1 cellular context compared by ENCODE assay signal in the genomic region with DNA sequence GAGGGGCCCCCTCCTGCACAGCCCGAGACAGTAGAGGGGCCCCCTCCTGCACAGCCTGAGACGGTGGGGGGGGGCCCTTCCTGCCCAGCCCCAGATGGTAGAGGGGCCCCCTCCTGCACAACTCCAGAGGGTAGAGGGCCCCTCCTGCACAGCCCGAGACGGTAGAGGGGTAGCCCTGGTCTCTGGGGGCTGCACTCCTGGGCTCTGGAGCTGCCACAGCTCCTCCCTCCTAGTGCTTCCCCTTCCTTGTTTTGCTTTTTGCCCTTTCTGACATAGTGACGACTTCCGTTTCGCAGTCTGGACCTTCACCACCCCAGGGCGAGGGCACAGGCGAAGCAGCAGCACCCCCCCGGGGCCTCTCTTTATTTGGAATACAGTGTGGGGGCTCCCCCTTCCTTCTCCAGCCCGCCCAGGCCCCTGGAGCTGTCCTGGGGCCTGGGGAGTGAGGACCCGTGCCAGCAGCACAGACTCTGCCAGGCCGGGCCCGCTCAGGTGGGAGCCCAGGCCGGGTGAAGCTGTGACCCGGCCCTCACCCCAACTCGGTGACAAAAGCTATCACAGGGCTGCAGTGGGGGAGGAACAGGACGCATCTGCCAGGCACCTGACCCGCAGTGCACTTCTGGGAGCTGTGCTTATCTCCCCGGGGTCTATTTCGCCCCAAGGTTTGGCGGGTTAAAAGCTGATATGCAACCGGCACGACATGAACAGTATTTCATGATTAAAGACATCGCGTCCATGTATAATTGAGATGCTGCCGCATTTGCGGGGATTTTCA.
TF ChIP-seq lines count a peak whose summit lies in the region.

No MANE protein-coding gene starts in this region.

TF ChIP-seq in K562, 482 proteins besides CTCF, POLR2A, EP300 and RAD21 (continued from another document and continues in another):
- TF ChIP-seq, protein P1, sequence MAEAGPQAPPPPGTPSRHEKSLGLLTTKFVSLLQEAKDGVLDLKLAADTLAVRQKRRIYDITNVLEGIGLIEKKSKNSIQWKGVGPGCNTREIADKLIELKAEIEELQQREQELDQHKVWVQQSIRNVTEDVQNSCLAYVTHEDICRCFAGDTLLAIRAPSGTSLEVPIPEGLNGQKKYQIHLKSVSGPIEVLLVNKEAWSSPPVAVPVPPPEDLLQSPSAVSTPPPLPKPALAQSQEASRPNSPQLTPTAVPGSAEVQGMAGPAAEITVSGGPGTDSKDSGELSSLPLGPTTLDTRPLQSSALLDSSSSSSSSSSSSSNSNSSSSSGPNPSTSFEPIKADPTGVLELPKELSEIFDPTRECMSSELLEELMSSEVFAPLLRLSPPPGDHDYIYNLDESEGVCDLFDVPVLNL (CRISPR knock-in tag; IDR thresholded peaks at IDR 0.05; ENCODE audit: low read depth): no peak
- TF ChIP-seq, protein P2, sequence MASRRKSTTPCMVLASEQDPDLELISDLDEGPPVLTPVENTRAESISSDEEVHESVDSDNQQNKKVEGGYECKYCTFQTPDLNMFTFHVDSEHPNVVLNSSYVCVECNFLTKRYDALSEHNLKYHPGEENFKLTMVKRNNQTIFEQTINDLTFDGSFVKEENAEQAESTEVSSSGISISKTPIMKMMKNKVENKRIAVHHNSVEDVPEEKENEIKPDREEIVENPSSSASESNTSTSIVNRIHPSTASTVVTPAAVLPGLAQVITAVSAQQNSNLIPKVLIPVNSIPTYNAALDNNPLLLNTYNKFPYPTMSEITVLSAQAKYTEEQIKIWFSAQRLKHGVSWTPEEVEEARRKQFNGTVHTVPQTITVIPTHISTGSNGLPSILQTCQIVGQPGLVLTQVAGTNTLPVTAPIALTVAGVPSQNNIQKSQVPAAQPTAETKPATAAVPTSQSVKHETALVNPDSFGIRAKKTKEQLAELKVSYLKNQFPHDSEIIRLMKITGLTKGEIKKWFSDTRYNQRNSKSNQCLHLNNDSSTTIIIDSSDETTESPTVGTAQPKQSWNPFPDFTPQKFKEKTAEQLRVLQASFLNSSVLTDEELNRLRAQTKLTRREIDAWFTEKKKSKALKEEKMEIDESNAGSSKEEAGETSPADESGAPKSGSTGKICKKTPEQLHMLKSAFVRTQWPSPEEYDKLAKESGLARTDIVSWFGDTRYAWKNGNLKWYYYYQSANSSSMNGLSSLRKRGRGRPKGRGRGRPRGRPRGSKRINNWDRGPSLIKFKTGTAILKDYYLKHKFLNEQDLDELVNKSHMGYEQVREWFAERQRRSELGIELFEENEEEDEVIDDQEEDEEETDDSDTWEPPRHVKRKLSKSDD (conservative IDR thresholded peaks at IDR 0.05; ENCODE audit: low read length): no peak
- TF ChIP-seq HNRNPLL (IDR thresholded peaks at IDR 0.05; ENCODE audit: low read depth, low read length, poor library complexity, severe bottlenecking): no peak
- TF ChIP-seq, protein P3, sequence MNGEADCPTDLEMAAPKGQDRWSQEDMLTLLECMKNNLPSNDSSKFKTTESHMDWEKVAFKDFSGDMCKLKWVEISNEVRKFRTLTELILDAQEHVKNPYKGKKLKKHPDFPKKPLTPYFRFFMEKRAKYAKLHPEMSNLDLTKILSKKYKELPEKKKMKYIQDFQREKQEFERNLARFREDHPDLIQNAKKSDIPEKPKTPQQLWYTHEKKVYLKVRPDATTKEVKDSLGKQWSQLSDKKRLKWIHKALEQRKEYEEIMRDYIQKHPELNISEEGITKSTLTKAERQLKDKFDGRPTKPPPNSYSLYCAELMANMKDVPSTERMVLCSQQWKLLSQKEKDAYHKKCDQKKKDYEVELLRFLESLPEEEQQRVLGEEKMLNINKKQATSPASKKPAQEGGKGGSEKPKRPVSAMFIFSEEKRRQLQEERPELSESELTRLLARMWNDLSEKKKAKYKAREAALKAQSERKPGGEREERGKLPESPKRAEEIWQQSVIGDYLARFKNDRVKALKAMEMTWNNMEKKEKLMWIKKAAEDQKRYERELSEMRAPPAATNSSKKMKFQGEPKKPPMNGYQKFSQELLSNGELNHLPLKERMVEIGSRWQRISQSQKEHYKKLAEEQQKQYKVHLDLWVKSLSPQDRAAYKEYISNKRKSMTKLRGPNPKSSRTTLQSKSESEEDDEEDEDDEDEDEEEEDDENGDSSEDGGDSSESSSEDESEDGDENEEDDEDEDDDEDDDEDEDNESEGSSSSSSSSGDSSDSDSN (IDR thresholded peaks at IDR 0.05; ENCODE audit: borderline replicate concordance in 1 of 2, low read depth in 2 of 2, low read length in 2 of 2): no peak
- TF ChIP-seq, protein P4, sequence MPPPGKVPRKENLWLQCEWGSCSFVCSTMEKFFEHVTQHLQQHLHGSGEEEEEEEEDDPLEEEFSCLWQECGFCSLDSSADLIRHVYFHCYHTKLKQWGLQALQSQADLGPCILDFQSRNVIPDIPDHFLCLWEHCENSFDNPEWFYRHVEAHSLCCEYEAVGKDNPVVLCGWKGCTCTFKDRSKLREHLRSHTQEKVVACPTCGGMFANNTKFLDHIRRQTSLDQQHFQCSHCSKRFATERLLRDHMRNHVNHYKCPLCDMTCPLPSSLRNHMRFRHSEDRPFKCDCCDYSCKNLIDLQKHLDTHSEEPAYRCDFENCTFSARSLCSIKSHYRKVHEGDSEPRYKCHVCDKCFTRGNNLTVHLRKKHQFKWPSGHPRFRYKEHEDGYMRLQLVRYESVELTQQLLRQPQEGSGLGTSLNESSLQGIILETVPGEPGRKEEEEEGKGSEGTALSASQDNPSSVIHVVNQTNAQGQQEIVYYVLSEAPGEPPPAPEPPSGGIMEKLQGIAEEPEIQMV (tag; conservative IDR thresholded peaks at IDR 0.05; ENCODE audit: low read depth): no peak
- TF ChIP-seq CC2D1A (IDR thresholded peaks at IDR 0.05): peak; percentile 55; the same call in 1 of the 2 replicates
- TF ChIP-seq DPF2 (IDR thresholded peaks at IDR 0.05): peak; percentile 87
- peak; percentile 83; the same call in 1 of the 2 replicates for TF ChIP-seq RNF2 (IDR thresholded peaks at IDR 0.05)
- TF ChIP-seq PHB2 (IDR thresholded peaks at IDR 0.05; ENCODE audit: low read depth): peak; percentile 71
- no peak for TF ChIP-seq HLTF (IDR thresholded peaks at IDR 0.05)
- no peak for TF ChIP-seq SAFB (IDR thresholded peaks at IDR 0.05; ENCODE audit: borderline replicate concordance, low read depth, low read length)
- TF ChIP-seq YBX1 (IDR thresholded peaks at IDR 0.05): no peak
- TF ChIP-seq CBX1 (IDR thresholded peaks at IDR 0.05; ENCODE audit: low read depth): no peak
- TF ChIP-seq, protein P5, sequence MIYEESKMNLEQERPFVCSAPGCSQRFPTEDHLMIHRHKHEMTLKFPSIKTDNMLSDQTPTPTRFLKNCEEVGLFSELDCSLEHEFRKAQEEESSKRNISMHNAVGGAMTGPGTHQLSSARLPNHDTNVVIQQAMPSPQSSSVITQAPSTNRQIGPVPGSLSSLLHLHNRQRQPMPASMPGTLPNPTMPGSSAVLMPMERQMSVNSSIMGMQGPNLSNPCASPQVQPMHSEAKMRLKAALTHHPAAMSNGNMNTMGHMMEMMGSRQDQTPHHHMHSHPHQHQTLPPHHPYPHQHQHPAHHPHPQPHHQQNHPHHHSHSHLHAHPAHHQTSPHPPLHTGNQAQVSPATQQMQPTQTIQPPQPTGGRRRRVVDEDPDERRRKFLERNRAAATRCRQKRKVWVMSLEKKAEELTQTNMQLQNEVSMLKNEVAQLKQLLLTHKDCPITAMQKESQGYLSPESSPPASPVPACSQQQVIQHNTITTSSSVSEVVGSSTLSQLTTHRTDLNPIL (CRISPR knock-in tag; IDR thresholded peaks at IDR 0.05): 0 out of 2 replicates have a peak, but pooled peaks have one; percentile 62
- TF ChIP-seq, protein P6, sequence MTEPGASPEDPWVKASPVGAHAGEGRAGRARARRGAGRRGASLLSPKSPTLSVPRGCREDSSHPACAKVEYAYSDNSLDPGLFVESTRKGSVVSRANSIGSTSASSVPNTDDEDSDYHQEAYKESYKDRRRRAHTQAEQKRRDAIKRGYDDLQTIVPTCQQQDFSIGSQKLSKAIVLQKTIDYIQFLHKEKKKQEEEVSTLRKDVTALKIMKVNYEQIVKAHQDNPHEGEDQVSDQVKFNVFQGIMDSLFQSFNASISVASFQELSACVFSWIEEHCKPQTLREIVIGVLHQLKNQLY (CRISPR knock-in tag; conservative IDR thresholded peaks at IDR 0.05): no peak
- peak; percentile 58 for TF ChIP-seq RAD51 (IDR thresholded peaks at IDR 0.05; ENCODE audit: borderline replicate concordance, low read depth)
- no peak for TF ChIP-seq SREBF2 (CRISPR knock-in tag; IDR thresholded peaks at IDR 0.05)
- no peak for TF ChIP-seq NR1H2 (CRISPR knock-in tag; IDR thresholded peaks at IDR 0.05)
- TF ChIP-seq, protein P7, sequence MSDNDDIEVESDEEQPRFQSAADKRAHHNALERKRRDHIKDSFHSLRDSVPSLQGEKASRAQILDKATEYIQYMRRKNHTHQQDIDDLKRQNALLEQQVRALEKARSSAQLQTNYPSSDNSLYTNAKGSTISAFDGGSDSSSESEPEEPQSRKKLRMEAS (CRISPR knock-in tag; IDR thresholded peaks at IDR 0.05): no peak
- TF ChIP-seq, protein P8, sequence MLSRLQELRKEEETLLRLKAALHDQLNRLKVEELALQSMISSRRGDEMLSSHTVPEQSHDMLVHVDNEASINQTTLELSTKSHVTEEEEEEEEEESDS (CRISPR knock-in tag; IDR thresholded peaks at IDR 0.05): no peak
- no peak for TF ChIP-seq ZNF253 (CRISPR knock-in tag; conservative IDR thresholded peaks at IDR 0.05)
- TF ChIP-seq, protein P9, sequence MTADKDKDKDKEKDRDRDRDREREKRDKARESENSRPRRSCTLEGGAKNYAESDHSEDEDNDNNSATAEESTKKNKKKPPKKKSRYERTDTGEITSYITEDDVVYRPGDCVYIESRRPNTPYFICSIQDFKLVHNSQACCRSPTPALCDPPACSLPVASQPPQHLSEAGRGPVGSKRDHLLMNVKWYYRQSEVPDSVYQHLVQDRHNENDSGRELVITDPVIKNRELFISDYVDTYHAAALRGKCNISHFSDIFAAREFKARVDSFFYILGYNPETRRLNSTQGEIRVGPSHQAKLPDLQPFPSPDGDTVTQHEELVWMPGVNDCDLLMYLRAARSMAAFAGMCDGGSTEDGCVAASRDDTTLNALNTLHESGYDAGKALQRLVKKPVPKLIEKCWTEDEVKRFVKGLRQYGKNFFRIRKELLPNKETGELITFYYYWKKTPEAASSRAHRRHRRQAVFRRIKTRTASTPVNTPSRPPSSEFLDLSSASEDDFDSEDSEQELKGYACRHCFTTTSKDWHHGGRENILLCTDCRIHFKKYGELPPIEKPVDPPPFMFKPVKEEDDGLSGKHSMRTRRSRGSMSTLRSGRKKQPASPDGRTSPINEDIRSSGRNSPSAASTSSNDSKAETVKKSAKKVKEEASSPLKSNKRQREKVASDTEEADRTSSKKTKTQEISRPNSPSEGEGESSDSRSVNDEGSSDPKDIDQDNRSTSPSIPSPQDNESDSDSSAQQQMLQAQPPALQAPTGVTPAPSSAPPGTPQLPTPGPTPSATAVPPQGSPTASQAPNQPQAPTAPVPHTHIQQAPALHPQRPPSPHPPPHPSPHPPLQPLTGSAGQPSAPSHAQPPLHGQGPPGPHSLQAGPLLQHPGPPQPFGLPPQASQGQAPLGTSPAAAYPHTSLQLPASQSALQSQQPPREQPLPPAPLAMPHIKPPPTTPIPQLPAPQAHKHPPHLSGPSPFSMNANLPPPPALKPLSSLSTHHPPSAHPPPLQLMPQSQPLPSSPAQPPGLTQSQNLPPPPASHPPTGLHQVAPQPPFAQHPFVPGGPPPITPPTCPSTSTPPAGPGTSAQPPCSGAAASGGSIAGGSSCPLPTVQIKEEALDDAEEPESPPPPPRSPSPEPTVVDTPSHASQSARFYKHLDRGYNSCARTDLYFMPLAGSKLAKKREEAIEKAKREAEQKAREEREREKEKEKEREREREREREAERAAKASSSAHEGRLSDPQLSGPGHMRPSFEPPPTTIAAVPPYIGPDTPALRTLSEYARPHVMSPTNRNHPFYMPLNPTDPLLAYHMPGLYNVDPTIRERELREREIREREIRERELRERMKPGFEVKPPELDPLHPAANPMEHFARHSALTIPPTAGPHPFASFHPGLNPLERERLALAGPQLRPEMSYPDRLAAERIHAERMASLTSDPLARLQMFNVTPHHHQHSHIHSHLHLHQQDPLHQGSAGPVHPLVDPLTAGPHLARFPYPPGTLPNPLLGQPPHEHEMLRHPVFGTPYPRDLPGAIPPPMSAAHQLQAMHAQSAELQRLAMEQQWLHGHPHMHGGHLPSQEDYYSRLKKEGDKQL (CRISPR knock-in tag; IDR thresholded peaks at IDR 0.05; ENCODE audit: borderline replicate concordance): no peak
- peak; percentile 81 for TF ChIP-seq SMARCE1 (IDR thresholded peaks at IDR 0.05)
- TF ChIP-seq, protein P10, sequence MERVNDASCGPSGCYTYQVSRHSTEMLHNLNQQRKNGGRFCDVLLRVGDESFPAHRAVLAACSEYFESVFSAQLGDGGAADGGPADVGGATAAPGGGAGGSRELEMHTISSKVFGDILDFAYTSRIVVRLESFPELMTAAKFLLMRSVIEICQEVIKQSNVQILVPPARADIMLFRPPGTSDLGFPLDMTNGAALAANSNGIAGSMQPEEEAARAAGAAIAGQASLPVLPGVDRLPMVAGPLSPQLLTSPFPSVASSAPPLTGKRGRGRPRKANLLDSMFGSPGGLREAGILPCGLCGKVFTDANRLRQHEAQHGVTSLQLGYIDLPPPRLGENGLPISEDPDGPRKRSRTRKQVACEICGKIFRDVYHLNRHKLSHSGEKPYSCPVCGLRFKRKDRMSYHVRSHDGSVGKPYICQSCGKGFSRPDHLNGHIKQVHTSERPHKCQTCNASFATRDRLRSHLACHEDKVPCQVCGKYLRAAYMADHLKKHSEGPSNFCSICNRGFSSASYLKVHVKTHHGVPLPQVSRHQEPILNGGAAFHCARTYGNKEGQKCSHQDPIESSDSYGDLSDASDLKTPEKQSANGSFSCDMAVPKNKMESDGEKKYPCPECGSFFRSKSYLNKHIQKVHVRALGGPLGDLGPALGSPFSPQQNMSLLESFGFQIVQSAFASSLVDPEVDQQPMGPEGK (CRISPR knock-in tag; IDR thresholded peaks at IDR 0.05; ENCODE audit: borderline replicate concordance): 0 out of 2 replicates have a peak, but pooled peaks have one; percentile 44
- no peak for TF ChIP-seq ZNF445 (CRISPR knock-in tag; IDR thresholded peaks at IDR 0.05; ENCODE audit: low read depth)
- TF ChIP-seq TGIF2 (CRISPR knock-in tag; IDR thresholded peaks at IDR 0.05): peak; percentile 82; the same call in 1 of the 2 replicates
- TF ChIP-seq HNRNPH1 (optimal IDR thresholded peaks at IDR 0.05; ENCODE audit: low read depth, low read length): no peak
- no peak for TF ChIP-seq NCOA2 (IDR thresholded peaks at IDR 0.05; ENCODE audit: partially characterized antibody in 2 of 2)
- TF ChIP-seq, protein P11, sequence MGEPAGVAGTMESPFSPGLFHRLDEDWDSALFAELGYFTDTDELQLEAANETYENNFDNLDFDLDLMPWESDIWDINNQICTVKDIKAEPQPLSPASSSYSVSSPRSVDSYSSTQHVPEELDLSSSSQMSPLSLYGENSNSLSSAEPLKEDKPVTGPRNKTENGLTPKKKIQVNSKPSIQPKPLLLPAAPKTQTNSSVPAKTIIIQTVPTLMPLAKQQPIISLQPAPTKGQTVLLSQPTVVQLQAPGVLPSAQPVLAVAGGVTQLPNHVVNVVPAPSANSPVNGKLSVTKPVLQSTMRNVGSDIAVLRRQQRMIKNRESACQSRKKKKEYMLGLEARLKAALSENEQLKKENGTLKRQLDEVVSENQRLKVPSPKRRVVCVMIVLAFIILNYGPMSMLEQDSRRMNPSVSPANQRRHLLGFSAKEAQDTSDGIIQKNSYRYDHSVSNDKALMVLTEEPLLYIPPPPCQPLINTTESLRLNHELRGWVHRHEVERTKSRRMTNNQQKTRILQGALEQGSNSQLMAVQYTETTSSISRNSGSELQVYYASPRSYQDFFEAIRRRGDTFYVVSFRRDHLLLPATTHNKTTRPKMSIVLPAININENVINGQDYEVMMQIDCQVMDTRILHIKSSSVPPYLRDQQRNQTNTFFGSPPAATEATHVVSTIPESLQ (CRISPR knock-in tag; IDR thresholded peaks at IDR 0.05): no peak
- peak; percentile 70; the same call in 1 of the 2 replicates for TF ChIP-seq HEY1 (CRISPR knock-in tag; IDR thresholded peaks at IDR 0.05; ENCODE audit: borderline replicate concordance)
